In genomic region chr7:136324073-136324704, GRCh38 we compare ENCODE assay signal across 17 cellular contexts.
DNase-seq lines count a peak whose midpoint lies in the region; ATAC-seq and TF ChIP-seq lines count a peak whose summit lies in the region.
"Had no signal": no experiment of that assay in that cellular context is flagged by ENCODE, and none has a peak within 500 bp of the region (broad histone marks: within the 10 kb centered on the region; RNA-seq: fewer than 3 reads in every experiment).

No MANE protein-coding gene starts in this region.

- no peaks in the 10 kb centered on the region for H3K9me3 Mint-ChIP-seq in GM23338
- peaks cover 4% of the 10 kb centered on the region for H3K9me3 Mint-ChIP-seq in glutamatergic neuron (ENCODE audit: unreplicated experiment)
- peaks cover 9% of the 10 kb centered on the region for H3K9me3 Mint-ChIP-seq in mesothelial cell of epicardium

- H3K27ac Mint-ChIP-seq in GM23338 (peak overlapping the region; percentile 43; the same call in 1 of the 2 replicates), glutamatergic neuron (ENCODE audit: unreplicated experiment) (peak overlapping the region; percentile 17), mesothelial cell of epicardium (peak overlapping the region; percentile 35)
- H3K27ac Mint-ChIP-seq: CD4-positive, CD25-positive, alpha-beta regulatory T cell had no signal

- H3K4me2 ChIP-seq in GM23338, result no peak overlapping the region
- H3K4me2 ChIP-seq in trophoblast cell (ENCODE audit: low read length), result no peak overlapping the region
- H3K4me2 ChIP-seq: BLaER1 had no signal

- WGBS in trophoblast cell (ENCODE audit: extremely low coverage, insufficient coverage, insufficient read length), result no CpG with 5 or more reads among the region's 4 CpGs

- no peak overlapping the region for H2BK5ac ChIP-seq in trophoblast cell (ENCODE audit: low read depth, low read length, poor library complexity)

- H3F3A ChIP-seq in GM23338 (replicated peaks; ENCODE audit: low read depth), result no peaks in the 10 kb centered on the region

- H4K8ac ChIP-seq in trophoblast cell (ENCODE audit: low read depth, low read length), result no peak overlapping the region

- TF ChIP-seq CTCF in GM23338 (conservative IDR thresholded peaks at IDR 0.05; ENCODE audit: low read depth in 2 of 2) (no peak), glutamatergic neuron (IDR thresholded peaks at IDR 0.05; ENCODE audit: partially characterized antibody, unreplicated experiment) (no peak), mesothelial cell of epicardium (IDR thresholded peaks at IDR 0.05; ENCODE audit: unreplicated experiment) (no peak), WERI-Rb-1 (IDR thresholded peaks at IDR 0.05; ENCODE audit: low read depth, low read length) (no peak)

- no peaks in the 10 kb centered on the region for H4K20me1 ChIP-seq in GM23338 (replicated peaks; ENCODE audit: insufficient read depth)
- H4K20me1 ChIP-seq: BLaER1 had no signal

- H2BK12ac ChIP-seq in trophoblast cell (ENCODE audit: low read length), result no peak overlapping the region

- H3K9ac ChIP-seq in SK-N-MC (ENCODE audit: insufficient read length) (peak overlapping the region; percentile 64), trophoblast cell (ENCODE audit: low read length) (no peak overlapping the region)
- H3K9ac ChIP-seq: BLaER1 had no signal

- H3K4me1 Mint-ChIP-seq in GM23338 (peaks cover 6% of the 10 kb centered on the region; the same call in 2 of the 3 replicates), glutamatergic neuron (ENCODE audit: low read depth, unreplicated experiment) (peaks cover 36% of the 10 kb centered on the region), mesothelial cell of epicardium (peaks cover 46% of the 10 kb centered on the region)
- H3K4me1 Mint-ChIP-seq: CD4-positive, CD25-positive, alpha-beta regulatory T cell; IgD-negative memory B cell had no signal

- no peak overlapping the region for H2BK120ac ChIP-seq in trophoblast cell (ENCODE audit: insufficient read depth, low read length, poor library complexity)

- H3K27me3 ChIP-seq in GM23338 (ENCODE audit: insufficient read depth) (no peaks in the 10 kb centered on the region), WERI-Rb-1 (ENCODE audit: insufficient read depth, low read depth, severe bottlenecking) (no peaks in the 10 kb centered on the region), trophoblast cell (ENCODE audit: insufficient read depth, low read length) (no peaks in the 10 kb centered on the region)
- H3K27me3 ChIP-seq: BLaER1 had no signal

- H3K79me2 ChIP-seq in GM23338 (replicated peaks; ENCODE audit: insufficient read depth), result no peaks in the 10 kb centered on the region
- no peaks in the 10 kb centered on the region for H3K79me2 ChIP-seq in trophoblast cell (ENCODE audit: control insufficient read depth, insufficient read depth, low read length, poor library complexity)

- H3K9me2 ChIP-seq in GM23338 (ENCODE audit: insufficient read depth), result no peaks in the 10 kb centered on the region

- no peak overlapping the region for H4K12ac ChIP-seq in trophoblast cell (ENCODE audit: low read depth, low read length)

- ATAC-seq in GM23338, result no peak
- no peak for ATAC-seq in HG03095 (IDR thresholded peaks at IDR 0.05; ENCODE audit: unreplicated experiment)
- ATAC-seq: GM12878 had no signal

- no peak overlapping the region for H3K14ac ChIP-seq in trophoblast cell (ENCODE audit: low read length)

- H3K18ac ChIP-seq in trophoblast cell (ENCODE audit: low read length), result no peak overlapping the region

- no peak overlapping the region for H4K91ac ChIP-seq in trophoblast cell (ENCODE audit: low read depth, low read length)

- H3K36me3 Mint-ChIP-seq in GM23338 (ENCODE audit: low read depth) (no peaks in the 10 kb centered on the region), glutamatergic neuron (ENCODE audit: unreplicated experiment) (no peaks in the 10 kb centered on the region), mesothelial cell of epicardium (peaks cover 4% of the 10 kb centered on the region)
- H3K36me3 Mint-ChIP-seq: CD4-positive, CD25-positive, alpha-beta regulatory T cell; IgD-negative memory B cell had no signal

- H3K27me3 Mint-ChIP-seq in GM23338 (ENCODE audit: insufficient read depth, low read depth, poor library complexity), result peaks cover 2% of the 10 kb centered on the region
- no peaks in the 10 kb centered on the region for H3K27me3 Mint-ChIP-seq in glutamatergic neuron (ENCODE audit: unreplicated experiment)
- H3K27me3 Mint-ChIP-seq in mesothelial cell of epicardium (ENCODE audit: low read depth), result no peaks in the 10 kb centered on the region
- H3K27me3 Mint-ChIP-seq: CD4-positive, CD25-positive, alpha-beta regulatory T cell had no signal

- H3K36me3 ChIP-seq in GM23338 (ENCODE audit: insufficient read depth) (no peaks in the 10 kb centered on the region), SK-N-MC (ENCODE audit: insufficient read depth, low read length) (no peaks in the 10 kb centered on the region), WERI-Rb-1 (no peaks in the 10 kb centered on the region), trophoblast cell (ENCODE audit: control insufficient read depth in 1 of 2, insufficient read depth in 2 of 2, low read length in 2 of 2) (no peaks in the 10 kb centered on the region)
- H3K36me3 ChIP-seq: BLaER1 had no signal

- H3K79me1 ChIP-seq in trophoblast cell (ENCODE audit: low read length), result no peaks in the 10 kb centered on the region

- no peak overlapping the region for H3K4me3 Mint-ChIP-seq in GM23338
- peak overlapping the region; percentile 65 for H3K4me3 Mint-ChIP-seq in glutamatergic neuron (ENCODE audit: unreplicated experiment)
- H3K4me3 Mint-ChIP-seq in mesothelial cell of epicardium, result no peak overlapping the region
- H3K4me3 Mint-ChIP-seq: CD4-positive, CD25-positive, alpha-beta regulatory T cell; IgD-negative memory B cell had no signal

- H3K9me3 ChIP-seq in SK-N-MC (ENCODE audit: low read depth, low read length), result no peaks in the 10 kb centered on the region
- no peaks in the 10 kb centered on the region for H3K9me3 ChIP-seq in WERI-Rb-1 (ENCODE audit: severe bottlenecking)
- H3K9me3 ChIP-seq in trophoblast cell (ENCODE audit: insufficient read depth, low read depth, low read length), result peaks cover 6% of the 10 kb centered on the region
- H3K9me3 ChIP-seq: BLaER1 had no signal

- H3K4ac ChIP-seq in trophoblast cell (ENCODE audit: low read depth, low read length), result no peak overlapping the region

- no peak for DNase-seq in GM23338 (ENCODE audit: low spot score)
- DNase-seq in SK-N-MC (ENCODE audit: low read depth, low spot score), result peak; percentile 81
- peak; percentile 22 for DNase-seq in glutamatergic neuron
- DNase-seq in mesothelial cell of epicardium (ENCODE audit: low spot score in 2 of 2, unreplicated experiment in 2 of 2), result no peak
- no peak for DNase-seq in WERI-Rb-1
- DNase-seq in activated CD8-positive, alpha-beta memory T cell treated with anti-CD3 and anti-CD28 coated beads, Interleukin-2, amount 50 U/mL, for 4 hours, result no peak
- no peak for DNase-seq in trophoblast cell
- DNase-seq: AML-193; Calu3; CD4-positive, CD25-positive, alpha-beta regulatory T cell; DMS 273 treated with DMSO at 0.1 percent for 48 hours; GOT3; HCEC 1CT had no signal

- H3K4me3 ChIP-seq in GM23338 (no peak overlapping the region), SK-N-MC (peak overlapping the region; percentile 65), WERI-Rb-1 (ENCODE audit: low read depth, low read length) (no peak overlapping the region), trophoblast cell (ENCODE audit: low read depth, low read length) (no peak overlapping the region)
- H3K4me3 ChIP-seq: BLaER1, GM12878 had no signal

- no peak overlapping the region for H2AFZ ChIP-seq in GM23338
- no peak overlapping the region for H2AFZ ChIP-seq in trophoblast cell (ENCODE audit: insufficient read depth, low read length, poor library complexity)

- H3K27ac ChIP-seq in GM23338 (ENCODE audit: low read depth) (no peak overlapping the region), SK-N-MC (peak overlapping the region; percentile 94), WERI-Rb-1 (no peak overlapping the region), trophoblast cell (ENCODE audit: low read depth, low read length) (no peak overlapping the region)
- H3K27ac ChIP-seq: BLaER1 had no signal

- H3K23ac ChIP-seq in trophoblast cell (ENCODE audit: low read length), result no peak overlapping the region

- H3K4me1 ChIP-seq in GM23338 (ENCODE audit: insufficient read depth) (no peaks in the 10 kb centered on the region), trophoblast cell (ENCODE audit: control insufficient read depth in 1 of 2, insufficient read depth in 2 of 2, low read length in 2 of 2) (peaks cover 0 to 3% of the 10 kb centered on the region in 2 experiments)
- H3K4me1 ChIP-seq: BLaER1 had no signal

- no peak overlapping the region for H2AK5ac ChIP-seq in trophoblast cell (ENCODE audit: low read length)

TF ChIP-seq in GM23338, 12 proteins besides CTCF, POLR2A, EP300 and RAD21 (continues in another document):
- no peak for TF ChIP-seq JUNB (IDR thresholded peaks at IDR 0.05; ENCODE audit: unreplicated experiment)
- TF ChIP-seq STAT1 (IDR thresholded peaks at IDR 0.05; ENCODE audit: unreplicated experiment), result no peak
- no peak for TF ChIP-seq ETS1 (IDR thresholded peaks at IDR 0.05)
- no peak for TF ChIP-seq POLR2AphosphoS5 (IDR thresholded peaks at IDR 0.05; ENCODE audit: low read depth)

Comparison
In these comparisons a context has a peak if more than half of its experiments do, and no peak if none do; other contexts are left out.
1. DNase-seq: peak in SK-N-MC (single experiment) and glutamatergic neuron (single experiment); none in GM23338 (single experiment), mesothelial cell of epicardium (0 of 2), WERI-Rb-1 (single experiment), activated CD8-positive, alpha-beta memory T cell treated with anti-CD3 and anti-CD28 coated beads, Interleukin-2, amount 50 U/mL, for 4 hours (single experiment) and trophoblast cell (0 of 2).
2. Peak in every context shown above with its lines, with median percentiles within 50 percentile points of each other: H3K27ac Mint-ChIP-seq.